10 cellular contexts compared by ENCODE assay signal in genomic region chr7:130149575-130150139, GRCh38. TPM values are rescaled to one million over a fixed set of nuclear protein-coding genes. Genes with fewer than 3 reads are reported as not detected.
DNase-seq lines count a peak whose midpoint lies in the region; ATAC-seq lines count a peak whose summit lies in the region.
"Had no signal": no experiment of that assay in that cellular context is flagged by ENCODE, and none has a peak within 500 bp of the region (broad histone marks: within the 10 kb centered on the region; RNA-seq: fewer than 3 reads in every experiment).

No MANE protein-coding gene starts in this region.

- no peak overlapping the region for H3K4ac ChIP-seq in neuronal stem cell (ENCODE audit: low read length)

- no peak overlapping the region for H2BK12ac ChIP-seq in neuronal stem cell (ENCODE audit: low read length)

- intact Hi-C loops in activated T-helper 2 cell treated with anti-CD3 and anti-CD28 coated beads, Interferon-gamma antibody, Interleukin-2, Interleukin-4, amounts not matched to agents 10 μg/mL and 5 μg/mL and 100 μg/mL, durations not matched to agents 14 hours and 24 hours and 36 hours (cut with micrococcal nuclease) = no loop called here

- H3K4me2 ChIP-seq in neuronal stem cell (ENCODE audit: insufficient read depth, low read length, poor library complexity, severe bottlenecking) = no peak overlapping the region

- no peaks in the 10 kb centered on the region for H3K9me3 Mint-ChIP-seq in activated T-cell treated with anti-CD3 and anti-CD28 coated beads, Interleukin-2, amount 50 U/mL, for 4 hours
- no peaks in the 10 kb centered on the region for H3K9me3 Mint-ChIP-seq in activated T-helper 2 cell treated with anti-CD3 and anti-CD28 coated beads, Interferon-gamma antibody, Interleukin-2, Interleukin-4, amounts not matched to agents 10 μg/mL and 5 μg/mL and 100 μg/mL, durations not matched to agents 14 hours and 24 hours and 36 hours

- peak overlapping the region; percentile 11 for H3K23ac ChIP-seq in neuronal stem cell (ENCODE audit: low read depth, low read length, poor library complexity)

- no peaks in the 10 kb centered on the region for H3K27me3 ChIP-seq in neuronal stem cell (ENCODE audit: control insufficient read depth in 3 of 3, insufficient read depth in 3 of 3, low read depth in 1 of 3, low read length in 3 of 3)

- H3K36me3 ChIP-seq in neuronal stem cell (replicated peaks in 1 of 2; ENCODE audit: control insufficient read depth in 2 of 2, insufficient read depth in 2 of 2, low read length in 2 of 2) = peaks cover 0 to 2% of the 10 kb centered on the region in 2 donors

- H3K9me3 ChIP-seq in neuronal stem cell (replicated peaks in 1 of 2; ENCODE audit: control insufficient read depth in 2 of 2, insufficient read depth in 1 of 2, low read depth in 1 of 2, low read length in 2 of 2) = peaks cover 0 to 3% of the 10 kb centered on the region in 2 donors

- no CpG with 5 or more reads among the region's 14 CpGs for WGBS in neuronal stem cell (ENCODE audit: extremely low coverage in 2 of 2, insufficient read length in 2 of 2, insufficient replicate concordance in 1 of 2), 2 donors

- peak overlapping the region; percentile 42 for H4K91ac ChIP-seq in neuronal stem cell (ENCODE audit: low read depth, low read length, poor library complexity)

- no peak overlapping the region for H3K27ac Mint-ChIP-seq in activated T-helper 2 cell treated with anti-CD3 and anti-CD28 coated beads, Interferon-gamma antibody, Interleukin-2, Interleukin-4, amounts not matched to agents 10 μg/mL and 5 μg/mL and 100 μg/mL, durations not matched to agents 14 hours and 24 hours and 36 hours

- H3K18ac ChIP-seq in neuronal stem cell (ENCODE audit: low read length) = peak overlapping the region; percentile 18

- peaks cover 2 to 4% of the 10 kb centered on the region in 2 donors for H3K4me1 ChIP-seq in neuronal stem cell (ENCODE audit: control insufficient read depth in 2 of 2, insufficient read depth in 1 of 2, low read depth in 1 of 2, low read length in 2 of 2)

- no peaks in the 10 kb centered on the region for H3K79me1 ChIP-seq in neuronal stem cell (ENCODE audit: low read depth, low read length)

- no peak overlapping the region for H2AFZ ChIP-seq in neuronal stem cell (ENCODE audit: low read length)

- no peaks in the 10 kb centered on the region for H3K36me3 Mint-ChIP-seq in activated T-cell treated with anti-CD3 and anti-CD28 coated beads, Interleukin-2, amount 50 U/mL, for 4 hours (ENCODE audit: insufficient read depth)
- no peaks in the 10 kb centered on the region for H3K36me3 Mint-ChIP-seq in activated T-helper 2 cell treated with anti-CD3 and anti-CD28 coated beads, Interferon-gamma antibody, Interleukin-2, Interleukin-4, amounts not matched to agents 10 μg/mL and 5 μg/mL and 100 μg/mL, durations not matched to agents 14 hours and 24 hours and 36 hours (ENCODE audit: low read depth)

- ATAC-seq in GM18517 (IDR thresholded peaks at IDR 0.05; ENCODE audit: unreplicated experiment) (peak; percentile 61), HG02642 (IDR thresholded peaks at IDR 0.05; ENCODE audit: poor library complexity, unreplicated experiment) (peak; percentile 72)
- ATAC-seq in activated T-cell treated with anti-CD3 and anti-CD28 coated beads, Interleukin-2, amount 50 U/mL, for 4 hours = no peak
- ATAC-seq: left ventricle myocardium superior had no signal

- peak overlapping the region; percentile 73 for H3K14ac ChIP-seq in neuronal stem cell (ENCODE audit: low read length)

- H3K4me3 Mint-ChIP-seq in activated T-cell treated with anti-CD3 and anti-CD28 coated beads, Interleukin-2, amount 50 U/mL, for 4 hours = no peak overlapping the region
- no peak overlapping the region for H3K4me3 Mint-ChIP-seq in activated T-helper 2 cell treated with anti-CD3 and anti-CD28 coated beads, Interferon-gamma antibody, Interleukin-2, Interleukin-4, amounts not matched to agents 10 μg/mL and 5 μg/mL and 100 μg/mL, durations not matched to agents 14 hours and 24 hours and 36 hours (ENCODE audit: low read depth)

- H3K4me1 Mint-ChIP-seq in activated T-cell treated with anti-CD3 and anti-CD28 coated beads, Interleukin-2, amount 50 U/mL, for 4 hours (ENCODE audit: low read depth) = peaks cover 4% of the 10 kb centered on the region
- no peaks in the 10 kb centered on the region for H3K4me1 Mint-ChIP-seq in activated T-helper 2 cell treated with anti-CD3 and anti-CD28 coated beads, Interferon-gamma antibody, Interleukin-2, Interleukin-4, amounts not matched to agents 10 μg/mL and 5 μg/mL and 100 μg/mL, durations not matched to agents 14 hours and 24 hours and 36 hours (ENCODE audit: low read depth)

- no peak overlapping the region for H2BK120ac ChIP-seq in neuronal stem cell (ENCODE audit: low read depth, low read length)

- H3K9ac ChIP-seq in neuronal stem cell (ENCODE audit: low read depth, low read length, poor library complexity) = no peak overlapping the region

- H2BK15ac ChIP-seq in neuronal stem cell (ENCODE audit: low read length) = peak overlapping the region; percentile 24

- DNase-seq in NCI-H345 treated with DMSO at 0.1 percent for 48 hours (lab: John Stamatoyannopoulos, UW; ENCODE audit: unreplicated experiment) (peak; percentile 70), neuronal stem cell (ENCODE audit: low spot score) (no peak), HuH-7 (ENCODE audit: low spot score) (no peak), NCI-H2227 (lab: John Stamatoyannopoulos, UW; ENCODE audit: unreplicated experiment) (no peak)
- DNase-seq in activated T-cell treated with anti-CD3 and anti-CD28 coated beads, Interleukin-2, amount 50 U/mL, for 4 hours = no peak
- no peak for DNase-seq in activated T-helper 2 cell treated with anti-CD3 and anti-CD28 coated beads, Interferon-gamma antibody, Interleukin-2, Interleukin-4, amounts not matched to agents 10 μg/mL and 5 μg/mL and 100 μg/mL, durations not matched to agents 14 hours and 24 hours and 36 hours (ENCODE audit: low spot score)
- DNase-seq: left ventricle myocardium superior; stimulated activated CD4-positive, alpha-beta T cell treated with anti-CD3 and anti-CD28 coated beads, Interleukin-1b, Interleukin-23, amount 100 ng/mL, for 48 hours had no signal

- H3K27ac ChIP-seq in neuronal stem cell (replicated peaks; ENCODE audit: low read length) = no peak overlapping the region

- H3K4me3 ChIP-seq in neuronal stem cell (ENCODE audit: low read length in 2 of 2) = no peak overlapping the region

- no peak overlapping the region for H4K8ac ChIP-seq in neuronal stem cell (ENCODE audit: low read depth, low read length)

- peak overlapping the region; percentile 65 for H2AK5ac ChIP-seq in neuronal stem cell (ENCODE audit: low read depth, low read length)

- H2BK5ac ChIP-seq in neuronal stem cell (ENCODE audit: low read length) = no peak overlapping the region

- H3K27me3 Mint-ChIP-seq in activated T-cell treated with anti-CD3 and anti-CD28 coated beads, Interleukin-2, amount 50 U/mL, for 4 hours (ENCODE audit: low read depth) = peaks cover 7% of the 10 kb centered on the region
- H3K27me3 Mint-ChIP-seq in activated T-helper 2 cell treated with anti-CD3 and anti-CD28 coated beads, Interferon-gamma antibody, Interleukin-2, Interleukin-4, amounts not matched to agents 10 μg/mL and 5 μg/mL and 100 μg/mL, durations not matched to agents 14 hours and 24 hours and 36 hours (ENCODE audit: low read depth) = peaks cover 30% of the 10 kb centered on the region

RNA-seq across cellular contexts. Expression of gene TMEM209, which starts 55.5 kb away (rescaled TPM):
- polyA plus RNA-seq in neuronal stem cell (2013, experiment 1 of 2) = 44.8 TPM
- 42.4 TPM for polyA plus RNA-seq in neuronal stem cell (2013, experiment 2 of 2)
- total RNA-seq in activated T-cell treated with anti-CD3 and anti-CD28 coated beads, Interleukin-2, amount 50 U/mL, for 4 hours = 10 to 100 TPM; 44.5 to 46.4 (median 45.0) TPM
- 41.6 and 43.2 TPM in 2 replicates for total RNA-seq in activated T-helper 2 cell treated with anti-CD3 and anti-CD28 coated beads, Interferon-gamma antibody, Interleukin-2, Interleukin-4, amounts not matched to agents 10 μg/mL and 5 μg/mL and 100 μg/mL, durations not matched to agents 14 hours and 24 hours and 36 hours

RNA-seq across cellular contexts. Expression of gene SSMEM1, which starts 58.0 kb away (rescaled TPM):
- polyA plus RNA-seq in neuronal stem cell (2013, experiment 1 of 2) = 0.03 TPM
- not detected for polyA plus RNA-seq in neuronal stem cell (2013, experiment 2 of 2)
- not detected for total RNA-seq in activated T-cell treated with anti-CD3 and anti-CD28 coated beads, Interleukin-2, amount 50 U/mL, for 4 hours
- not detected in 2 replicates for total RNA-seq in activated T-helper 2 cell treated with anti-CD3 and anti-CD28 coated beads, Interferon-gamma antibody, Interleukin-2, Interleukin-4, amounts not matched to agents 10 μg/mL and 5 μg/mL and 100 μg/mL, durations not matched to agents 14 hours and 24 hours and 36 hours
- total RNA-seq: left ventricle myocardium superior had no signal

Comparison
In these comparisons a context has a peak if more than half of its experiments do, and no peak if none do; other contexts are left out.
1. ATAC-seq: peak in GM18517 (single experiment) and HG02642 (single experiment); none in activated T-cell treated with anti-CD3 and anti-CD28 coated beads, Interleukin-2, amount 50 U/mL, for 4 hours (0 of 2).